21 cellular contexts compared by ENCODE assay signal in the genomic region with DNA sequence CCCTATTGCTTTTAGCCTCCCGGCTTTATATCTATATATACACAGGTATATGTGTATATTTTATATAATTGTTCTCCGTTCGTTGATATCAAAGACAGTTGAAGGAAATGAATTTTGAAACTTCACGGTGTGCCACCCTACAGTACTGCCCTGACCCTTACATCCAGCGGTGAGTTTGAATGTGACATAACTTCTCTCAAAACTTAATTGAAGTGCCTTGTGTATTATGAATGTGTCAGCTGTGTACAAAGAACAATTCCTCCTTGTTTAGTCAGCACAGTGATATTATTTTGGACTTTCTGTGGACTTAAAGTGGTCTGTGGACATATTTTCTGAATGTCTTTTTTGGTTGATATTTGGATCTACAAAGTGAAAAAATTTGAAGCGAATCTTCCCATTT. TPM values are rescaled to one million over a fixed set of nuclear protein-coding genes. Genes with fewer than 3 reads are reported as not detected.
A peak's percentile ranks its signal among the peaks of the same experiment; 100 is the strongest.
DNase-seq lines count a peak whose midpoint lies in the region; ATAC-seq, FAIRE-seq and TF ChIP-seq lines count a peak whose summit lies in the region.
"Had no signal": no experiment of that assay in that cellular context is flagged by ENCODE, and none has a peak within 500 bp of the region (broad histone marks: within the 10 kb centered on the region; RNA-seq: fewer than 3 reads in every experiment).

No MANE protein-coding gene starts in this region.

- peak overlapping the region; percentile 65 to 80 for H3K27ac ChIP-seq in A549
- H3K27ac ChIP-seq in WERI-Rb-1: no peak overlapping the region
- H3K27ac ChIP-seq: brain microvascular endothelial cell, right lobe of liver, vagina had no signal

- no peaks in the 10 kb centered on the region for H3K36me3 ChIP-seq in WERI-Rb-1
- H3K36me3 ChIP-seq: brain microvascular endothelial cell, right lobe of liver, vagina had no signal

- no peaks in the 10 kb centered on the region for H3K36me3 Mint-ChIP-seq in effector memory CD8-positive, alpha-beta T cell (ENCODE audit: insufficient read depth)
- H3K36me3 Mint-ChIP-seq in activated T-helper 2 cell treated with anti-CD3 and anti-CD28 coated beads, Interferon-gamma antibody, Interleukin-2, Interleukin-4, amounts not matched to agents 10 μg/mL and 5 μg/mL and 100 μg/mL, durations not matched to agents 14 hours and 24 hours and 36 hours (ENCODE audit: low read depth): peaks cover 10% of the 10 kb centered on the region
- H3K36me3 Mint-ChIP-seq: activated naive CD8-positive, alpha-beta T cell treated with anti-CD3 and anti-CD28 coated beads for 36 hours had no signal

- ATAC-seq in A549: peak; percentile 78 to 83
- peak; percentile 27 for ATAC-seq in GM18498 (IDR thresholded peaks at IDR 0.05; ENCODE audit: unreplicated experiment)
- peak; percentile 14 for ATAC-seq in HG03565 (IDR thresholded peaks at IDR 0.05; ENCODE audit: unreplicated experiment)
- ATAC-seq in effector memory CD8-positive, alpha-beta T cell (replicated peaks): peak; percentile 7
- ATAC-seq in HG02588 (IDR thresholded peaks at IDR 0.05; ENCODE audit: unreplicated experiment): no peak
- ATAC-seq: activated CD8-positive, alpha-beta T cell treated with anti-CD3 and anti-CD28 coated beads for 36 hours; activated T-cell treated with anti-CD3 and anti-CD28 coated beads, Interleukin-2, amount 50 U/mL, for 72 hours had no signal

- no peak for TF ChIP-seq EP300 in A549 (IDR thresholded peaks at IDR 0.05)

- H3K4me3 Mint-ChIP-seq in effector memory CD8-positive, alpha-beta T cell: peak overlapping the region in 1 of 2 donors; percentile 43
- no peak overlapping the region for H3K4me3 Mint-ChIP-seq in activated T-helper 2 cell treated with anti-CD3 and anti-CD28 coated beads, Interferon-gamma antibody, Interleukin-2, Interleukin-4, amounts not matched to agents 10 μg/mL and 5 μg/mL and 100 μg/mL, durations not matched to agents 14 hours and 24 hours and 36 hours (ENCODE audit: low read depth)
- H3K4me3 Mint-ChIP-seq: activated CD8-positive, alpha-beta T cell treated with anti-CD3 and anti-CD28 coated beads for 36 hours; activated naive CD8-positive, alpha-beta T cell treated with anti-CD3 and anti-CD28 coated beads for 36 hours had no signal

- intact Hi-C loops in activated T-helper 2 cell treated with anti-CD3 and anti-CD28 coated beads, Interferon-gamma antibody, Interleukin-2, Interleukin-4, amounts not matched to agents 10 μg/mL and 5 μg/mL and 100 μg/mL, durations not matched to agents 14 hours and 24 hours and 36 hours (cut with micrococcal nuclease): no loop called here

- H3K27me3 ChIP-seq in WERI-Rb-1 (ENCODE audit: insufficient read depth, low read depth, severe bottlenecking): no peaks in the 10 kb centered on the region
- H3K27me3 ChIP-seq: brain microvascular endothelial cell, right lobe of liver, vagina had no signal

- H3K4me1 Mint-ChIP-seq in effector memory CD8-positive, alpha-beta T cell (ENCODE audit: low read depth in 2 of 2): peaks cover 11 to 12% of the 10 kb centered on the region in 2 donors
- peaks cover 32% of the 10 kb centered on the region for H3K4me1 Mint-ChIP-seq in activated T-helper 2 cell treated with anti-CD3 and anti-CD28 coated beads, Interferon-gamma antibody, Interleukin-2, Interleukin-4, amounts not matched to agents 10 μg/mL and 5 μg/mL and 100 μg/mL, durations not matched to agents 14 hours and 24 hours and 36 hours (ENCODE audit: low read depth)

- H3K9me3 Mint-ChIP-seq in effector memory CD8-positive, alpha-beta T cell: no peaks in the 10 kb centered on the region
- H3K9me3 Mint-ChIP-seq in activated T-helper 2 cell treated with anti-CD3 and anti-CD28 coated beads, Interferon-gamma antibody, Interleukin-2, Interleukin-4, amounts not matched to agents 10 μg/mL and 5 μg/mL and 100 μg/mL, durations not matched to agents 14 hours and 24 hours and 36 hours: no peaks in the 10 kb centered on the region
- H3K9me3 Mint-ChIP-seq: activated CD8-positive, alpha-beta T cell treated with anti-CD3 and anti-CD28 coated beads for 36 hours; activated naive CD8-positive, alpha-beta T cell treated with anti-CD3 and anti-CD28 coated beads for 36 hours; activated T-cell treated with anti-CD3 and anti-CD28 coated beads, Interleukin-2, amount 50 U/mL, for 72 hours had no signal

- TF ChIP-seq RAD21 in A549 (conservative IDR thresholded peaks at IDR 0.05 in 1 of 2, IDR thresholded peaks at IDR 0.05 in 1 of 2): no peak

- H3K9me3 ChIP-seq in A549 (no peaks in the 10 kb centered on the region), WERI-Rb-1 (ENCODE audit: severe bottlenecking) (no peaks in the 10 kb centered on the region)
- H3K9me3 ChIP-seq: right lobe of liver, vagina had no signal

- 14% methylated on average over 6 of the region's 6 CpGs for WGBS in A549 (ENCODE audit: missing lambda C conversion rate)

- H3K4me1 ChIP-seq in A549: peaks cover 12% of the 10 kb centered on the region

- TF ChIP-seq POLR2A in A549 (IDR thresholded peaks at IDR 0.05; ENCODE audit: low read length): no peak

- H3K27ac Mint-ChIP-seq in effector memory CD8-positive, alpha-beta T cell: peak overlapping the region in 1 of 2 donors; percentile 82
- no peak overlapping the region for H3K27ac Mint-ChIP-seq in activated T-helper 2 cell treated with anti-CD3 and anti-CD28 coated beads, Interferon-gamma antibody, Interleukin-2, Interleukin-4, amounts not matched to agents 10 μg/mL and 5 μg/mL and 100 μg/mL, durations not matched to agents 14 hours and 24 hours and 36 hours
- H3K27ac Mint-ChIP-seq: activated CD8-positive, alpha-beta T cell treated with anti-CD3 and anti-CD28 coated beads for 36 hours; activated naive CD8-positive, alpha-beta T cell treated with anti-CD3 and anti-CD28 coated beads for 36 hours; activated T-cell treated with anti-CD3 and anti-CD28 coated beads, Interleukin-2, amount 50 U/mL, for 72 hours had no signal

- POLR2A ChIA-PET in A549 (lab: Yijun Ruan, JAX): interaction anchor here (0.6 to 1.9 kb wide), 6 partner anchors 37 to 307 kb away, joined by 3 to 8 read pairs (median 4); no protein-coding TSS in a partner anchor

- H3K4me3 ChIP-seq in A549 (peak overlapping the region; percentile 41), WERI-Rb-1 (ENCODE audit: low read depth, low read length) (no peak overlapping the region)
- H3K4me3 ChIP-seq: right lobe of liver, vagina had no signal

- CTCF ChIA-PET in A549 (lab: Yijun Ruan, JAX): no interaction called here

- TF ChIP-seq CTCF in A549 (IDR thresholded peaks at IDR 0.05) (no peak), WERI-Rb-1 (IDR thresholded peaks at IDR 0.05; ENCODE audit: low read depth, low read length) (no peak)

- peak overlapping the region; percentile 74 for H3K4me2 ChIP-seq in A549

- no peak for FAIRE-seq in A549 (lab: Jason Lieb, UNC)
- FAIRE-seq: frontal cortex, H1 had no signal

- peak in 1 of 2 experiments; percentile 5 for DNase-seq in A549 (ENCODE audit: low read depth in 1 of 2, low spot score in 1 of 2)
- DNase-seq in effector memory CD8-positive, alpha-beta T cell: no peak
- no peak for DNase-seq in activated T-helper 2 cell treated with anti-CD3 and anti-CD28 coated beads, Interferon-gamma antibody, Interleukin-2, Interleukin-4, amounts not matched to agents 10 μg/mL and 5 μg/mL and 100 μg/mL, durations not matched to agents 14 hours and 24 hours and 36 hours (ENCODE audit: low spot score)
- DNase-seq in WERI-Rb-1: no peak
- DNase-seq in NCI-H524 (lab: John Stamatoyannopoulos, UW): no peak
- DNase-seq: activated naive CD8-positive, alpha-beta T cell treated with anti-CD3 and anti-CD28 coated beads for 36 hours; activated T-cell treated with anti-CD3 and anti-CD28 coated beads, Interleukin-2, amount 50 U/mL, for 72 hours; NCI-H2029; nucleus accumbens; right lobe of liver; stimulated activated CD4-positive, alpha-beta T cell treated with anti-CD3 and anti-CD28 coated beads, Interleukin-2, amount 100 ng/mL, for 24 hours had no signal

- no peaks in the 10 kb centered on the region for H3K27me3 Mint-ChIP-seq in effector memory CD8-positive, alpha-beta T cell
- no peaks in the 10 kb centered on the region for H3K27me3 Mint-ChIP-seq in activated T-helper 2 cell treated with anti-CD3 and anti-CD28 coated beads, Interferon-gamma antibody, Interleukin-2, Interleukin-4, amounts not matched to agents 10 μg/mL and 5 μg/mL and 100 μg/mL, durations not matched to agents 14 hours and 24 hours and 36 hours (ENCODE audit: low read depth)
- H3K27me3 Mint-ChIP-seq: activated CD8-positive, alpha-beta T cell treated with anti-CD3 and anti-CD28 coated beads for 36 hours; activated naive CD8-positive, alpha-beta T cell treated with anti-CD3 and anti-CD28 coated beads for 36 hours had no signal

TF ChIP-seq in A549, 52 proteins besides CTCF, POLR2A, EP300 and RAD21 (continues in another document):
- TF ChIP-seq MAX (IDR thresholded peaks at IDR 0.05): no peak
- no peak for TF ChIP-seq MYC (IDR thresholded peaks at IDR 0.05; ENCODE audit: borderline replicate concordance, low read length)
- no peak for TF ChIP-seq TP53 (CRISPR knock-in tag; IDR thresholded peaks at IDR 0.05)
- no peak for TF ChIP-seq NPAS2 (CRISPR knock-in tag; IDR thresholded peaks at IDR 0.05; ENCODE audit: borderline replicate concordance)
- no peak for TF ChIP-seq ZC3H11A (IDR thresholded peaks at IDR 0.05)
- TF ChIP-seq HEYL (CRISPR knock-in tag; IDR thresholded peaks at IDR 0.05): no peak
- no peak for TF ChIP-seq EHF (CRISPR knock-in tag; IDR thresholded peaks at IDR 0.05)
- TF ChIP-seq EHMT2 (IDR thresholded peaks at IDR 0.05; ENCODE audit: low read depth): no peak
- no peak for TF ChIP-seq RARB (CRISPR knock-in tag; IDR thresholded peaks at IDR 0.05)
- no peak for TF ChIP-seq TFCP2L1 (CRISPR knock-in tag; IDR thresholded peaks at IDR 0.05)
- no peak for TF ChIP-seq CHD2 (IDR thresholded peaks at IDR 0.05; ENCODE audit: low read length, partially characterized antibody)

RNA-seq across cellular contexts. Expression of gene TP63, which starts 0.2 kb away (rescaled TPM):
- polyA plus RNA-seq in A549 (2011; rRNA removed) (5.4 and 7.6 TPM in 2 replicates), A549 (2017; fragmentation: RNase III; extraction: RNeasy Plus Mini Kit Qiagen cat#74134 plus additional on column Dnase treatment) (0.97 to 2.1 TPM (median 1.5 TPM) in 3 replicates)
- 1.9 and 2.3 TPM in 2 replicates for polyA plus RNA-seq in A549 (2012; cell fraction: cytosol; rRNA removed)
- 3.9 and 4.4 TPM in 2 replicates for polyA plus RNA-seq in A549 (2012; cell fraction: nucleus; rRNA removed)
- polyA minus RNA-seq in A549 (2011; rRNA and poly(A)+ RNA removed): 19.3 and 21.4 TPM in 2 replicates
- total RNA-seq in activated T-helper 2 cell treated with anti-CD3 and anti-CD28 coated beads, Interferon-gamma antibody, Interleukin-2, Interleukin-4, amounts not matched to agents 10 μg/mL and 5 μg/mL and 100 μg/mL, durations not matched to agents 14 hours and 24 hours and 36 hours: 5.1 and 5.6 TPM in 2 replicates
- total RNA-seq: activated naive CD8-positive, alpha-beta T cell treated with anti-CD3 and anti-CD28 coated beads for 36 hours; H1; NCI-H460; SK-MEL-5 had no signal
- polyA plus RNA-seq: H1 had no signal
